In the genomic region with DNA sequence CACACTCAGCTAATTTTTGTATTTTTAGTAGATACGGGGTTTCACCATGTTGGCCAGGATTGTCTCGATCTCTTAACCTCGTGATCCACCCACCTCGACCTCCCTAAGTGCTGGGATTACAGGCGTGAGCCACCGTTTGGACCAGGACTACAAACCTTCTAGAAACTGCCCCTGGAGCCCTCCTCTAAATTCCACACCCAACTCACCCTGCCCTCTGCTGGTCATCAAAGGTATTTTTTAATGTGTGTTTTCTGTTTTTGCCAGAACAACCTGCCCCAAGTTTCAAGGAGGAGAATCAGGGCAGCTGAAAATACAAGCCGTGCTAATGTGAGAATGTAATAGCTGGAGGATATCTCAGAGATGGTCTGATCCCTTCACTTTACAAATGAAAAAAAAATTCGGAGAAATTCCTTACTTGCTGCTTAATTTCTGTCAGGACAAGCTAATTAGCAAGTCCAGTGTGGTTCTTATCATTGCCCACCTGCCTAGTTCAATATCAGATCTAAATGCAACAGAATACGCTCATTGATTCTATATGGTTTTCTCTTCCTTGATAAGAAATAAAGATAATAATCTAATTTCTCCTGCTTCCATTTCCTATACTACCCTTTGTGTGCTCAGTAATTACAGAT, we compare ENCODE assay signal across 8 cellular contexts. TPM values are rescaled to one million over a fixed set of nuclear protein-coding genes. Genes with fewer than 3 reads are reported as not detected.
A peak's percentile ranks its signal among the peaks of the same experiment; 100 is the strongest.
DNase-seq lines count a peak whose midpoint lies in the region; ATAC-seq and TF ChIP-seq lines count a peak whose summit lies in the region.

No MANE protein-coding gene starts in this region.

- WGBS in prostate gland, result 45% methylated on average over 9 of the region's 9 CpGs

- intact Hi-C loops in prostate gland (cut with DNase I), result no loop called here

- H3K27ac ChIP-seq in WERI-Rb-1 (no peak overlapping the region), prostate gland (no peak overlapping the region)

- TF ChIP-seq POLR2A in prostate gland (IDR thresholded peaks at IDR 0.05), result no peak

- TF ChIP-seq CTCF in GM12865 (IDR thresholded peaks at IDR 0.05; ENCODE audit: insufficient read depth, low read depth, low read length, missing control alignments) (peak; percentile 61), WERI-Rb-1 (IDR thresholded peaks at IDR 0.05; ENCODE audit: low read depth, low read length) (peak; percentile 81), fibroblast of pulmonary artery (IDR thresholded peaks at IDR 0.05; ENCODE audit: low read length, missing control alignments) (peak; percentile 68), prostate gland (IDR thresholded peaks at IDR 0.05) (peak; percentile 25 to 57 (median 50))

- H3K9me3 ChIP-seq in WERI-Rb-1 (ENCODE audit: severe bottlenecking), result no peaks in the 10 kb centered on the region
- no peaks in the 10 kb centered on the region for H3K9me3 ChIP-seq in prostate gland

- ATAC-seq in HG02642 (IDR thresholded peaks at IDR 0.05; ENCODE audit: poor library complexity, unreplicated experiment) (no peak), HG03135 (IDR thresholded peaks at IDR 0.05; ENCODE audit: unreplicated experiment) (no peak)

- H3K36me3 ChIP-seq in WERI-Rb-1, result no peaks in the 10 kb centered on the region
- no peaks in the 10 kb centered on the region for H3K36me3 ChIP-seq in prostate gland

- H3K4me3 ChIP-seq in GM12865 (ENCODE audit: low read depth, low read length) (no peak overlapping the region), WERI-Rb-1 (ENCODE audit: low read depth, low read length) (no peak overlapping the region), fibroblast of pulmonary artery (replicated peaks; ENCODE audit: low read depth, low read length) (no peak overlapping the region), prostate gland (no peak overlapping the region)

- H3K27me3 ChIP-seq in WERI-Rb-1 (ENCODE audit: insufficient read depth, low read depth, severe bottlenecking) (no peaks in the 10 kb centered on the region), prostate gland (replicated peaks; ENCODE audit: insufficient read depth) (peaks cover 5% of the 10 kb centered on the region)

- no peaks in the 10 kb centered on the region for H3K4me1 ChIP-seq in prostate gland (replicated peaks)

- DNase-seq in Ammon's horn (ENCODE audit: low spot score) (peak; percentile 59), GM12865 (ENCODE audit: low read depth) (peak; percentile 54), NCI-H146 treated with DMSO at 0.1 percent for 48 hours (lab: John Stamatoyannopoulos, UW; ENCODE audit: unreplicated experiment) (peak; percentile 25), WERI-Rb-1 (peak; percentile 74), fibroblast of pulmonary artery (ENCODE audit: low read depth) (peak; percentile 63), prostate gland (ENCODE audit: low spot score) (peak; percentile 7)

RNA-seq across cellular contexts. Expression of a gene that starts 4.1 kb away (rescaled TPM):
- 1 to 10 TPM in 1 of 2 donors, under 1 TPM in 1; 0.23 to 6.1 TPM for total RNA-seq in prostate gland

Comparison
In these comparisons a context has a peak if more than half of its experiments do, and no peak if none do; other contexts are left out.
1. DNase-seq: peak in every context shown above with its lines; median percentile 74 in WERI-Rb-1; 63 in fibroblast of pulmonary artery; 59 in Ammon's horn; 54 in GM12865; 25 in NCI-H146 treated with DMSO at 0.1 percent for 48 hours; 7 in prostate gland.